Comparison of ENCODE assay signal across 27 cellular contexts in the genomic region with DNA sequence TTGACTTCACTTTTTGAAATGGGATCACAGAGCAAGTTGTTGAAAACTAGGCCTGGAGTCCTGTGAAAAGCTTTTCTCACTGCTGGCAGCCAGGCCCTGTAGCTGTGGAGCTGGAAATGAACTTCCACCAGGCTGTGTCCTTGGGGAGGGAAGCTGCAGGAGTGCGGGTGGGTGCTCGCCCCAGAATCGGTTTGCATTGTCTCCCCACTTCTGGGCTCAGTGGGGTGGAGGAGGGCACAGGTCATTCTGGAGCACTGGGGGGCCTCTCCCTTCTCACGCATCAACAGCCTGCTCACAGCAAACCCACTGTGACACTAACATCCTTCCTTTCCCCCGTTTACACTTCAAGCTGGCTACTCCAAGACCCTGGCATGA. TPM values are rescaled to one million over a fixed set of nuclear protein-coding genes. Genes with fewer than 3 reads are reported as not detected.
"Had no signal": no experiment of that assay in that cellular context is flagged by ENCODE, and none has a peak within 500 bp of the region (broad histone marks: within the 10 kb centered on the region; RNA-seq: fewer than 3 reads in every experiment).

No MANE protein-coding gene starts in this region.

- H3K4me1 ChIP-seq: breast epithelium had no signal

- H3K27me3 ChIP-seq: breast epithelium had no signal

- H3K27me3 Mint-ChIP-seq: T-cell had no signal

- H3K4me3 Mint-ChIP-seq: activated CD8-positive, alpha-beta T cell treated with anti-CD3 and anti-CD28 coated beads, Interleukin-2, amount 10 ng/mL, durations not matched to agents 7 days and 5 days; activated naive CD4-positive, alpha-beta T cell treated with anti-CD3 and anti-CD28 coated beads, Interleukin-2, amount 10 ng/mL, durations not matched to agents 7 days and 5 days; activated T-cell treated with anti-CD3 and anti-CD28 coated beads, Interleukin-2, amount 50 U/mL, for 72 hours; T-cell; T-helper 2 cell treated with Interferon-gamma antibody and Interleukin-4, amounts not matched to agents 5 μg/mL and 100 μg/mL, for 36 hours; WTC11 had no signal

- H3K27ac ChIP-seq: breast epithelium, SK-N-MC had no signal

- H3K9me3 Mint-ChIP-seq: activated naive CD4-positive, alpha-beta T cell treated with anti-CD3 and anti-CD28 coated beads, Interleukin-2, amount 10 ng/mL, durations not matched to agents 7 days and 5 days; activated T-cell treated with anti-CD3 and anti-CD28 coated beads, Interleukin-2, amount 50 U/mL, for 72 hours; activated T-helper 2 cell treated with anti-CD3 and anti-CD28 coated beads, Interferon-gamma antibody, Interleukin-2, Interleukin-4, amounts not matched to agents 10 μg/mL and 5 μg/mL and 100 μg/mL, durations not matched to agents 14 hours and 24 hours and 36 hours; T-cell; T-helper 2 cell treated with Interferon-gamma antibody and Interleukin-4, amounts not matched to agents 5 μg/mL and 100 μg/mL, for 36 hours had no signal

- H3K36me3 ChIP-seq: breast epithelium had no signal

- ATAC-seq: activated CD8-positive, alpha-beta T cell treated with anti-CD3 and anti-CD28 coated beads, Interleukin-2, amount 10 ng/mL, durations not matched to agents 7 days and 5 days; activated T-cell treated with anti-CD3 and anti-CD28 coated beads, Interleukin-2, amount 50 U/mL, for 72 hours; Panc1; Right ventricle myocardium inferior; T-cell; WTC11 had no signal

- H3K36me3 Mint-ChIP-seq: activated naive CD4-positive, alpha-beta T cell treated with anti-CD3 and anti-CD28 coated beads, Interleukin-2, amount 10 ng/mL, durations not matched to agents 7 days and 5 days; T-cell; WTC11 had no signal

- H3K27ac Mint-ChIP-seq: activated CD8-positive, alpha-beta T cell treated with anti-CD3 and anti-CD28 coated beads, Interleukin-2, amount 10 ng/mL, durations not matched to agents 7 days and 5 days; activated naive CD4-positive, alpha-beta T cell treated with anti-CD3 and anti-CD28 coated beads, Interleukin-2, amount 10 ng/mL, durations not matched to agents 7 days and 5 days; activated T-cell treated with anti-CD3 and anti-CD28 coated beads, Interleukin-2, amount 50 U/mL, for 72 hours; activated T-helper 2 cell treated with anti-CD3 and anti-CD28 coated beads, Interferon-gamma antibody, Interleukin-2, Interleukin-4, amounts not matched to agents 10 μg/mL and 5 μg/mL and 100 μg/mL, durations not matched to agents 14 hours and 24 hours and 36 hours; IgD-negative memory B cell; T-helper 2 cell treated with Interferon-gamma antibody and Interleukin-4, amounts not matched to agents 5 μg/mL and 100 μg/mL, for 36 hours; WTC11 had no signal

- H3K9me3 ChIP-seq: breast epithelium had no signal

- H3K4me3 ChIP-seq: breast epithelium, SK-N-MC had no signal

- DNase-seq: activated CD4-positive, alpha-beta T cell treated with anti-CD3 and anti-CD28 coated beads for 48 hours; activated CD4-positive, alpha-beta T cell treated with anti-CD3 and anti-CD28 coated beads, Interleukin-2, amount 50 U/mL, for 4 hours; activated CD4-positive, CD25-positive, alpha-beta regulatory T cell treated with anti-CD3 and anti-CD28 coated beads, Interleukin-2, amount 50 U/mL, for 72 hours; activated CD8-positive, alpha-beta T cell treated with anti-CD3 and anti-CD28 coated beads, Interleukin-2, amount 10 ng/mL, durations not matched to agents 7 days and 5 days; activated gamma-delta T cell treated with Interleukin-2 at 50 U/mL for 16 hours; activated T-cell treated with anti-CD3 and anti-CD28 coated beads, Interleukin-2, amount 50 U/mL, for 72 hours; aorta; KG1; NCI-H1048; NCI-H1930; NCI-H226; NCI-H510A; NK-92 treated with Interleukin-12 subunit alpha and Interleukin-12 subunit beta, amount 100 ng/mL, for 24 hours; OCI-M1; RPMI8226 had no signal

RNA-seq across cellular contexts. Expression of a gene that starts 15.2 kb away (rescaled TPM):
- total RNA-seq: LHCN-M2, M059J had no signal
